27 cellular contexts compared by ENCODE assay signal in the genomic region with DNA sequence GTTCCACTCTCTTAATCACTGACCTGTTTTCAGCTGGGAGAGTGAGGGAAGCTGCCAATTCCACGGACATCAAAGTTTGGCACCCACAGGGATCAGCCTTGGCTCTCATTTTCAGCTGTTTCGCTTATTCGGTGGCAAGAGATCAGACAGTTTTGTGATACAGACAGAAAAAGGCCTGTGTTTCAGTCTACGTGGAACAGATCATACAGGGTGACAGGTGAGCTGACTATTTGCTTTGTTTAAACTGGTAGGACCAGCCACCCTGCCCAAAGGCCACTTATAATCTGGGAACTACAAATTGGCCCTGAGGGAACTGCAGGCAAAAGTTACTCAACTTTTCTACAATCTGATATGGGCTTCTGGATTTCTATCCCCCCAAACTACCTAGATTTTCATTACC.
"Had no signal": no experiment of that assay in that cellular context is flagged by ENCODE, and none has a peak within 500 bp of the region (broad histone marks: within the 10 kb centered on the region; RNA-seq: fewer than 3 reads in every experiment).

No MANE protein-coding gene starts in this region.

- H3K4me1 ChIP-seq: ascending aorta, body of pancreas had no signal

- DNase-seq: activated CD4-positive, alpha-beta T cell treated with anti-CD3 and anti-CD28 coated beads, Interleukin-2, amount 10 ng/mL, durations not matched to agents 24 days and 14 days; activated CD4-positive, alpha-beta T cell treated with anti-CD3 and anti-CD28 coated beads, Interleukin-2, amount 50 U/mL, for 48 hours; activated CD4-positive, CD25-positive, alpha-beta regulatory T cell treated with anti-CD3 and anti-CD28 coated beads, Interleukin-2, amount 50 U/mL, for 72 hours; activated CD8-positive, alpha-beta memory T cell treated with anti-CD3 and anti-CD28 coated beads, Interleukin-2, amount 10 ng/mL, durations not matched to agents 7 days and 5 days; activated effector memory CD4-positive, alpha-beta T cell treated with Interleukin-2 at 50 U/mL for 16 hours; activated naive CD4-positive, alpha-beta T cell; activated T-cell treated with anti-CD3 and anti-CD28 coated beads, Interleukin-2, amount 50 U/mL, for 24 hours; IMR-90; Kasumi-1; KBM-7; NCI-H1092; NCI-H1694; NCI-H2029; NCI-H2107; NCI-H2171 treated with DMSO at 0.1 percent for 48 hours; NCI-H226; NCI-H526; NCI-H774; NK-92 treated with Interleukin-12 subunit alpha and Interleukin-12 subunit beta, amount 100 ng/mL, for 24 hours; OCI-M1; SHP77 had no signal

- H3K4me3 ChIP-seq: ascending aorta, body of pancreas had no signal

- H3K4me1 Mint-ChIP-seq: activated CD4-positive, alpha-beta T cell treated with anti-CD3 and anti-CD28 coated beads, Interleukin-2, amount 10 ng/mL, durations not matched to agents 24 days and 14 days; activated CD8-positive, alpha-beta memory T cell treated with anti-CD3 and anti-CD28 coated beads, Interleukin-2, amount 10 ng/mL, durations not matched to agents 7 days and 5 days; activated naive CD4-positive, alpha-beta T cell treated with anti-CD3 and anti-CD28 coated beads, Interleukin-2, amount 50 U/mL, for 24 hours; WTC11 had no signal

- H3K27ac Mint-ChIP-seq: activated CD4-positive, alpha-beta T cell treated with anti-CD3 and anti-CD28 coated beads, Interleukin-2, amount 10 ng/mL, durations not matched to agents 24 days and 14 days; activated CD8-positive, alpha-beta memory T cell treated with anti-CD3 and anti-CD28 coated beads, Interleukin-2, amount 10 ng/mL, durations not matched to agents 7 days and 5 days; activated naive CD4-positive, alpha-beta T cell treated with anti-CD3 and anti-CD28 coated beads, Interleukin-2, amount 50 U/mL, for 24 hours; activated T-cell treated with anti-CD3 and anti-CD28 coated beads, Interleukin-2, amount 50 U/mL, for 24 hours; activated T-helper 1 cell treated with anti-CD3 and anti-CD28 coated beads, Interleukin-12 subunit alpha, Interleukin-12 subunit beta, Interleukin-2, Interleukin-4 antibody, amounts not matched to agents 30 ng/mL and 10 ng/mL and 1 ng/mL, durations not matched to agents 14 hours and 24 hours and 36 hours; T-helper 1 cell treated with Interleukin-12 subunit alpha and Interleukin-12 subunit beta and Interleukin-4 antibody, amounts not matched to agents 30 μg/mL and 1 μg/mL, for 36 hours; WTC11 had no signal

- H3K27me3 ChIP-seq: ascending aorta, body of pancreas had no signal

- H3K9me3 Mint-ChIP-seq: activated CD4-positive, alpha-beta T cell treated with anti-CD3 and anti-CD28 coated beads, Interleukin-2, amount 10 ng/mL, durations not matched to agents 24 days and 14 days; activated naive CD4-positive, alpha-beta T cell treated with anti-CD3 and anti-CD28 coated beads, Interleukin-2, amount 50 U/mL, for 24 hours; activated T-cell treated with anti-CD3 and anti-CD28 coated beads, Interleukin-2, amount 50 U/mL, for 24 hours; activated T-helper 1 cell treated with anti-CD3 and anti-CD28 coated beads, Interleukin-12 subunit alpha, Interleukin-12 subunit beta, Interleukin-2, Interleukin-4 antibody, amounts not matched to agents 30 ng/mL and 10 ng/mL and 1 ng/mL, durations not matched to agents 14 hours and 24 hours and 36 hours; T-helper 1 cell treated with Interleukin-12 subunit alpha and Interleukin-12 subunit beta and Interleukin-4 antibody, amounts not matched to agents 30 μg/mL and 1 μg/mL, for 36 hours; WTC11 had no signal

- H3K36me3 Mint-ChIP-seq: activated CD8-positive, alpha-beta memory T cell treated with anti-CD3 and anti-CD28 coated beads, Interleukin-2, amount 10 ng/mL, durations not matched to agents 7 days and 5 days; activated naive CD4-positive, alpha-beta T cell treated with anti-CD3 and anti-CD28 coated beads, Interleukin-2, amount 50 U/mL, for 24 hours; WTC11 had no signal

- H3K9me3 ChIP-seq: ascending aorta, body of pancreas had no signal

- H3K27ac ChIP-seq: ascending aorta had no signal

- H3K36me3 ChIP-seq: ascending aorta had no signal

- H3K4me3 Mint-ChIP-seq: activated CD4-positive, alpha-beta T cell treated with anti-CD3 and anti-CD28 coated beads, Interleukin-2, amount 10 ng/mL, durations not matched to agents 24 days and 14 days; activated CD8-positive, alpha-beta memory T cell treated with anti-CD3 and anti-CD28 coated beads, Interleukin-2, amount 10 ng/mL, durations not matched to agents 7 days and 5 days; activated naive CD4-positive, alpha-beta T cell treated with anti-CD3 and anti-CD28 coated beads, Interleukin-2, amount 50 U/mL, for 24 hours; activated T-cell treated with anti-CD3 and anti-CD28 coated beads, Interleukin-2, amount 50 U/mL, for 24 hours; activated T-helper 1 cell treated with anti-CD3 and anti-CD28 coated beads, Interleukin-12 subunit alpha, Interleukin-12 subunit beta, Interleukin-2, Interleukin-4 antibody, amounts not matched to agents 30 ng/mL and 10 ng/mL and 1 ng/mL, durations not matched to agents 14 hours and 24 hours and 36 hours; T-helper 1 cell treated with Interleukin-12 subunit alpha and Interleukin-12 subunit beta and Interleukin-4 antibody, amounts not matched to agents 30 μg/mL and 1 μg/mL, for 36 hours; WTC11 had no signal

- ATAC-seq: activated CD8-positive, alpha-beta memory T cell treated with anti-CD3 and anti-CD28 coated beads, Interleukin-2, amount 10 ng/mL, durations not matched to agents 7 days and 5 days; body of pancreas; WTC11 had no signal
